Comparison of ENCODE assay signal across 10 cellular contexts in the genomic region with DNA sequence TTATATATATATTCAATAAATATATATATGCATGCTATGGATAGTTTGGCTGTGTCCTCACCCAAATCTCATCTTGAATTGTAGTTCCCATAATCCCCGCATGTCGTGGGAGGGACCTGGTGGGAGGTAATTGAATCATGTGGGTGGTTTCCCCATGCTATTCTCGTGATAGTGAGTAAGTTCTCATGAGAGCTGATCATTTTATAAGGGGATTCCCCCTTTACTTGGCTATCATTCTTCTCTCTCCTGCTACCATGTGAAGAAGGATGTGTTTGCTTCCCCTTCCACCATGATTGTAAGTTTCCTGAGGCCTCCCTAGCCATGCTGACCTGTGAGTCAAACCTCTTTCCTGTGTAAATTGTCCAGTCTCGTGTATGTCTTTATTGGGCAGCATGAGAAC. TPM values are rescaled to one million over a fixed set of nuclear protein-coding genes. Genes with fewer than 3 reads are reported as not detected.
A peak's percentile ranks its signal among the peaks of the same experiment; 100 is the strongest.
DNase-seq lines count a peak whose midpoint lies in the region; ATAC-seq lines count a peak whose summit lies in the region.
"Not testable (repeated sequence)": the region's sequence is repeated elsewhere in the genome, so short reads cannot be mapped to it uniquely, and the experiment has no call there.
"Had no signal": no experiment of that assay in that cellular context is flagged by ENCODE, and none has a peak within 500 bp of the region (broad histone marks: within the 10 kb centered on the region; RNA-seq: fewer than 3 reads in every experiment).

No MANE protein-coding gene starts in this region.

- ATAC-seq in activated CD4-positive, alpha-beta T cell treated with anti-CD3 and anti-CD28 coated beads for 36 hours, result not testable (repeated sequence)
- peak; percentile 63 to 73 for ATAC-seq in activated T-cell treated with anti-CD3 and anti-CD28 coated beads, Interleukin-2, amount 50 U/mL, for 4 hours

- POLR2A ChIA-PET in activated CD4-positive, alpha-beta T cell treated with anti-CD3 and anti-CD28 coated beads for 36 hours (lab: Charles Lee), result not testable (repeated sequence)

- not testable (repeated sequence) for H3K27me3 Mint-ChIP-seq in activated CD4-positive, alpha-beta T cell treated with anti-CD3 and anti-CD28 coated beads for 36 hours; activated T-cell treated with anti-CD3 and anti-CD28 coated beads, Interleukin-2, amount 50 U/mL, for 4 hours (ENCODE audit: low read depth); activated naive CD4-positive, alpha-beta T cell treated with anti-CD3 and anti-CD28 coated beads for 36 hours (ENCODE audit: low read depth)

- H3K9me3 Mint-ChIP-seq in activated CD4-positive, alpha-beta T cell treated with anti-CD3 and anti-CD28 coated beads for 36 hours (ENCODE audit: low read depth), result peaks cover 15% of the 10 kb centered on the region
- H3K9me3 Mint-ChIP-seq in activated T-cell treated with anti-CD3 and anti-CD28 coated beads, Interleukin-2, amount 50 U/mL, for 4 hours, result not testable (repeated sequence)
- peaks cover 14% of the 10 kb centered on the region for H3K9me3 Mint-ChIP-seq in activated naive CD4-positive, alpha-beta T cell treated with anti-CD3 and anti-CD28 coated beads for 36 hours

- H3K27ac Mint-ChIP-seq in activated CD4-positive, alpha-beta T cell treated with anti-CD3 and anti-CD28 coated beads for 36 hours; activated naive CD4-positive, alpha-beta T cell treated with anti-CD3 and anti-CD28 coated beads for 36 hours: not testable (repeated sequence)

- H3K4me1 Mint-ChIP-seq in activated CD4-positive, alpha-beta T cell treated with anti-CD3 and anti-CD28 coated beads for 36 hours; activated T-cell treated with anti-CD3 and anti-CD28 coated beads, Interleukin-2, amount 50 U/mL, for 4 hours (ENCODE audit: low read depth); activated naive CD4-positive, alpha-beta T cell treated with anti-CD3 and anti-CD28 coated beads for 36 hours (ENCODE audit: low read depth): not testable (repeated sequence)

- intact Hi-C loops in activated CD4-positive, alpha-beta T cell treated with anti-CD3 and anti-CD28 coated beads for 36 hours (cut with DNase I, micrococcal nuclease); activated naive CD4-positive, alpha-beta T cell treated with anti-CD3 and anti-CD28 coated beads for 36 hours (cut with micrococcal nuclease): not testable (repeated sequence)

- not testable (repeated sequence) for H3K4me3 Mint-ChIP-seq in activated CD4-positive, alpha-beta T cell treated with anti-CD3 and anti-CD28 coated beads for 36 hours; activated T-cell treated with anti-CD3 and anti-CD28 coated beads, Interleukin-2, amount 50 U/mL, for 4 hours; activated naive CD4-positive, alpha-beta T cell treated with anti-CD3 and anti-CD28 coated beads for 36 hours

- CTCF ChIA-PET in activated CD4-positive, alpha-beta T cell treated with anti-CD3 and anti-CD28 coated beads for 36 hours (lab: Charles Lee), result interaction anchor here (0.7 kb wide), 1 partner anchor 889 kb away, joined by 3 read pairs; no protein-coding TSS in a partner anchor
- CTCF ChIA-PET in activated naive CD4-positive, alpha-beta T cell treated with anti-CD3 and anti-CD28 coated beads for 36 hours (lab: Charles Lee), result not testable (repeated sequence)

- peak; percentile 29 for DNase-seq in activated CD4-positive, alpha-beta T cell treated with anti-CD3 and anti-CD28 coated beads for 36 hours
- peak; percentile 17 for DNase-seq in activated CD4-positive, alpha-beta T cell treated with anti-CD3 and anti-CD28 coated beads for 48 hours
- DNase-seq in activated T-cell treated with anti-CD3 and anti-CD28 coated beads for 24 hours (ENCODE audit: low read depth), result peak; percentile 15
- DNase-seq in activated T-cell treated with anti-CD3 and anti-CD28 coated beads, Interleukin-2, amount 50 U/mL, for 4 hours, result not testable (repeated sequence)
- peak; percentile 41 for DNase-seq in activated naive CD4-positive, alpha-beta T cell treated with anti-CD3 and anti-CD28 coated beads for 36 hours
- DNase-seq in stimulated activated CD4-positive, alpha-beta T cell treated with anti-CD3 and anti-CD28 coated beads, Interleukin-15, amount 100 ng/mL, for 24 hours, result peak; percentile 15
- DNase-seq in stimulated activated CD4-positive, alpha-beta T cell treated with anti-CD3 and anti-CD28 coated beads, Interleukin-4, amount 100 ng/mL, for 1 hour, result peak; percentile 33
- DNase-seq in stimulated activated naive CD4-positive, alpha-beta T cell treated with Interleukin-2 at 50 U/mL for 16 hours (lab: John Stamatoyannopoulos, UW), result peak; percentile 6

- H3K36me3 Mint-ChIP-seq in activated CD4-positive, alpha-beta T cell treated with anti-CD3 and anti-CD28 coated beads for 36 hours (ENCODE audit: low read depth); activated T-cell treated with anti-CD3 and anti-CD28 coated beads, Interleukin-2, amount 50 U/mL, for 4 hours (ENCODE audit: insufficient read depth); activated naive CD4-positive, alpha-beta T cell treated with anti-CD3 and anti-CD28 coated beads for 36 hours (ENCODE audit: low read depth): not testable (repeated sequence)

RNA-seq across cellular contexts. Expression of a gene that starts 10.0 kb away (rescaled TPM):
- total RNA-seq in activated CD4-positive, alpha-beta T cell treated with anti-CD3 and anti-CD28 coated beads for 36 hours, result under 1 TPM; 0.46 to 0.53 TPM
- under 1 TPM; 0.53 to 0.76 (median 0.55) TPM for total RNA-seq in activated T-cell treated with anti-CD3 and anti-CD28 coated beads, Interleukin-2, amount 50 U/mL, for 4 hours
- under 1 TPM in 1 of 2 experiments, not detected in 1; 0.07 TPM for total RNA-seq in activated naive CD4-positive, alpha-beta T cell treated with anti-CD3 and anti-CD28 coated beads for 36 hours
- total RNA-seq: A172, Caco-2 had no signal
